Comparison of ENCODE assay signal across 8 cellular contexts in genomic region chr12:10749700-10750384, GRCh38. TPM values are rescaled to one million over a fixed set of nuclear protein-coding genes. Genes with fewer than 3 reads are reported as not detected.
A peak's percentile ranks its signal among the peaks of the same experiment; 100 is the strongest.
DNase-seq lines count a peak whose midpoint lies in the region; ATAC-seq and TF ChIP-seq lines count a peak whose summit lies in the region.

No MANE protein-coding gene starts in this region.

- POLR2A ChIA-PET in naive thymus-derived CD8-positive, alpha-beta T cell (lab: Charles Lee) = no interaction called here

- no peak overlapping the region for H3K27ac ChIP-seq in HUES64 (ENCODE audit: low read depth, low read length)
- peak overlapping the region; percentile 5 to 63 (median 34) for H3K27ac ChIP-seq in esophagus squamous epithelium

- intact Hi-C loops in esophagus squamous epithelium (cut with DNase I) = loop anchor here (10.0 kb wide), 1 partner anchor 75 kb away; the partner anchor contains the start of gene STYK1

- H3K9me3 ChIP-seq in HUES64 (ENCODE audit: insufficient read depth, low read depth, low read length) (peaks cover 5% of the 10 kb centered on the region; the same call in 1 of the 2 replicates), esophagus squamous epithelium (no peaks in the 10 kb centered on the region)

- ATAC-seq in GM21390 (IDR thresholded peaks at IDR 0.05; ENCODE audit: unreplicated experiment) = peak; percentile 97
- ATAC-seq in naive thymus-derived CD8-positive, alpha-beta T cell = peak; percentile 96 to 98
- ATAC-seq in stimulated activated naive B cell treated with anti-CD40 and anti-IgM and Interleukin-4, amounts not matched to agents 10 μg/mL and 1 μg/mL and 100 μg/mL, for 72 hours (replicated peaks) = peak; percentile 81 to 90

- H3K27ac Mint-ChIP-seq in naive thymus-derived CD8-positive, alpha-beta T cell = peak overlapping the region in 5 of 10 donors; percentile 28 to 75 (median 70)
- H3K27ac Mint-ChIP-seq in stimulated activated naive B cell treated with anti-CD40 and anti-IgM and Interleukin-4, amounts not matched to agents 10 μg/mL and 1 μg/mL and 100 μg/mL, for 72 hours = peak overlapping the region; percentile 25

- peak overlapping the region; percentile 50 for H3K4me3 ChIP-seq in HUES64 (ENCODE audit: low read length)
- peak overlapping the region in 3 of 4 donors; percentile 23 to 57 (median 26) for H3K4me3 ChIP-seq in esophagus squamous epithelium

- peaks cover 0 to 5% (median 0%) of the 10 kb centered on the region in 9 donors for H3K9me3 Mint-ChIP-seq in naive thymus-derived CD8-positive, alpha-beta T cell
- no peaks in the 10 kb centered on the region for H3K9me3 Mint-ChIP-seq in stimulated activated naive B cell treated with anti-CD40 and anti-IgM and Interleukin-4, amounts not matched to agents 10 μg/mL and 1 μg/mL and 100 μg/mL, for 72 hours

- H3K27me3 ChIP-seq in HUES64 (ENCODE audit: insufficient read depth, low read length) (no peaks in the 10 kb centered on the region), esophagus squamous epithelium (peaks cover 0 to 5% (median 0%) of the 10 kb centered on the region in 4 donors)

- H3K36me3 Mint-ChIP-seq in naive thymus-derived CD8-positive, alpha-beta T cell = no peaks in the 10 kb centered on the region
- H3K36me3 Mint-ChIP-seq in stimulated activated naive B cell treated with anti-CD40 and anti-IgM and Interleukin-4, amounts not matched to agents 10 μg/mL and 1 μg/mL and 100 μg/mL, for 72 hours = no peaks in the 10 kb centered on the region

- H3K27me3 Mint-ChIP-seq in naive thymus-derived CD8-positive, alpha-beta T cell = peaks cover 10 to 29% (median 24%) of the 10 kb centered on the region in 5 donors
- peaks cover 18 to 26% of the 10 kb centered on the region in 2 donors for H3K27me3 Mint-ChIP-seq in stimulated activated naive B cell treated with anti-CD40 and anti-IgM and Interleukin-4, amounts not matched to agents 10 μg/mL and 1 μg/mL and 100 μg/mL, for 72 hours

- H3K4me3 Mint-ChIP-seq in naive thymus-derived CD8-positive, alpha-beta T cell = peak overlapping the region; percentile 15 to 72 (median 54)
- peak overlapping the region; percentile 73 to 74 for H3K4me3 Mint-ChIP-seq in stimulated activated naive B cell treated with anti-CD40 and anti-IgM and Interleukin-4, amounts not matched to agents 10 μg/mL and 1 μg/mL and 100 μg/mL, for 72 hours

- H3K36me3 ChIP-seq in HUES64 (ENCODE audit: insufficient read depth, low read length) = no peaks in the 10 kb centered on the region
- H3K36me3 ChIP-seq in esophagus squamous epithelium = no peaks in the 10 kb centered on the region

- no peak for TF ChIP-seq POLR2A in esophagus squamous epithelium (IDR thresholded peaks at IDR 0.05)

- no peaks in the 10 kb centered on the region for H3K4me1 ChIP-seq in HUES64 (ENCODE audit: insufficient read depth, low read length)
- peaks cover 0 to 14% (median 0%) of the 10 kb centered on the region in 3 donors for H3K4me1 ChIP-seq in esophagus squamous epithelium

- TF ChIP-seq CTCF in esophagus squamous epithelium (IDR thresholded peaks at IDR 0.05) = peak; percentile 89 to 94 (median 92)

- WGBS in HUES64 = 10% methylated on average over 17 of the region's 17 CpGs
- WGBS in esophagus squamous epithelium, 2 donors = 5 to 6% methylated on average over 17 of the region's 17 CpGs

- H3K4me1 Mint-ChIP-seq in naive thymus-derived CD8-positive, alpha-beta T cell = peaks cover 0 to 14% (median 7%) of the 10 kb centered on the region in 4 donors
- H3K4me1 Mint-ChIP-seq in stimulated activated naive B cell treated with anti-CD40 and anti-IgM and Interleukin-4, amounts not matched to agents 10 μg/mL and 1 μg/mL and 100 μg/mL, for 72 hours = peaks cover 2 to 6% of the 10 kb centered on the region in 2 donors

- H3K9ac ChIP-seq in HUES64 (ENCODE audit: low read depth, low read length) = no peak overlapping the region; the same call in 1 of the 2 replicates

- peak; percentile 83 for DNase-seq in D341Med (ENCODE audit: low spot score)
- peak; percentile 95 for DNase-seq in OCI-M1 (lab: John Stamatoyannopoulos, UW)
- DNase-seq in activated T-cell treated with anti-CD3 and anti-CD28 coated beads, Interleukin-2, amount 50 U/mL, for 1 hour = peak; percentile 53
- DNase-seq in esophagus squamous epithelium (lab: John Stamatoyannopoulos, UW) = no peak
- peak; percentile 35 to 86 (median 76) for DNase-seq in naive thymus-derived CD8-positive, alpha-beta T cell
- DNase-seq in stimulated activated naive B cell treated with anti-CD40 and anti-IgM and Interleukin-4, amounts not matched to agents 10 μg/mL and 1 μg/mL and 100 μg/mL, for 72 hours = peak; percentile 68

RNA-seq across cellular contexts. Expression of gene YBX3, which starts 26.7 kb away (rescaled TPM):
- polyA plus RNA-seq in HUES64 (2013, experiment 1 of 2) = 201 TPM
- polyA plus RNA-seq in HUES64 (2013, experiment 2 of 2) = 220 TPM
- total RNA-seq in esophagus squamous epithelium = 100 to 1,000 TPM; 318 to 484 (median 370) TPM
- total RNA-seq in naive thymus-derived CD8-positive, alpha-beta T cell = 10 to 100 TPM; 86.0 to 88.6 TPM
- polyA plus RNA-seq in naive thymus-derived CD8-positive, alpha-beta T cell = 10 to 100 TPM; 56.6 to 80.1 (median 62.5) TPM

RNA-seq across cellular contexts. Expression of gene TAS2R7, which starts 52.6 kb away (rescaled TPM):
- not detected for polyA plus RNA-seq in HUES64 (2013, experiment 1 of 2)
- polyA plus RNA-seq in HUES64 (2013, experiment 2 of 2) = not detected
- total RNA-seq in esophagus squamous epithelium = under 1 TPM in 1 of 4 donors, not detected in 3; 0.40 TPM
- total RNA-seq in naive thymus-derived CD8-positive, alpha-beta T cell = not detected
- not detected for polyA plus RNA-seq in naive thymus-derived CD8-positive, alpha-beta T cell

RNA-seq across cellular contexts. Expression of gene TAS2R8, which starts 57.2 kb away (rescaled TPM):
- polyA plus RNA-seq in HUES64 (2013, experiment 1 of 2) = not detected
- not detected for polyA plus RNA-seq in HUES64 (2013, experiment 2 of 2)
- not detected for total RNA-seq in esophagus squamous epithelium
- total RNA-seq in naive thymus-derived CD8-positive, alpha-beta T cell = not detected
- not detected for polyA plus RNA-seq in naive thymus-derived CD8-positive, alpha-beta T cell
